17 cellular contexts compared by ENCODE assay signal in the genomic region with DNA sequence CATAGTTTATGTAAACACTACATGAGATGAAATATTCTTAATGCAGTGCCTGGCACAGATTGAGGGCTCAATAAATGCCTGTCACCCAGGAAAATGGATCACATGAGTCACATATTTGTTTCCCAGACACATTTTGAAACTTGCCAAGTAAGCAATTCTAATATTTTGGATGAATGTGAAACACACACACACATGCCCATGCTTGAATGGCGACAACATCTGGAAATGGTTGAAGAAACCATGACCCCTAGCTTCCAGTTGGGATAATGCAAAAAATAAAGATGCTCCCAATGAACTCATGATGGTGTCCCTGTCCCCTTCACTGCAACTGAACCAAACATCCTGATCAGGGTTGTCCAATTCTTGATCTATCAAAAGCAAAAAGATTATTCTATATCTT.
A peak's percentile ranks its signal among the peaks of the same experiment; 100 is the strongest.
DNase-seq lines count a peak whose midpoint lies in the region; ATAC-seq and TF ChIP-seq lines count a peak whose summit lies in the region.
"Had no signal": no experiment of that assay in that cellular context is flagged by ENCODE, and none has a peak within 500 bp of the region (broad histone marks: within the 10 kb centered on the region; RNA-seq: fewer than 3 reads in every experiment).

No MANE protein-coding gene starts in this region.

- BruUV-seq in OCI-LY7 (replicated peaks; lab: Mats Ljungman, UMichigan), result no TSS peak

- H3K9me3 ChIP-seq in OCI-LY7 (ENCODE audit: low read length), result no peaks in the 10 kb centered on the region
- H3K9me3 ChIP-seq in neural progenitor cell (ENCODE audit: low read depth), result no peaks in the 10 kb centered on the region
- H3K9me3 ChIP-seq: gastroesophageal sphincter had no signal

- no peaks in the 10 kb centered on the region for H3F3A ChIP-seq in neural progenitor cell (ENCODE audit: low read depth)

- H3K36me3 ChIP-seq in OCI-LY7 (ENCODE audit: insufficient read depth, low read length) (no peaks in the 10 kb centered on the region), neural progenitor cell (no peaks in the 10 kb centered on the region)
- H3K36me3 ChIP-seq: gastroesophageal sphincter, suprapubic skin had no signal

- H3K4me3 Mint-ChIP-seq in neural progenitor cell, result no peak overlapping the region
- H3K4me3 Mint-ChIP-seq: activated CD4-positive, alpha-beta T cell treated with anti-CD3 and anti-CD28 coated beads for 36 hours; naive thymus-derived CD4-positive, alpha-beta T cell had no signal

- H3K4me1 Mint-ChIP-seq in neural progenitor cell, result no peaks in the 10 kb centered on the region
- H3K4me1 Mint-ChIP-seq: activated CD4-positive, alpha-beta T cell treated with anti-CD3 and anti-CD28 coated beads for 36 hours; naive thymus-derived CD4-positive, alpha-beta T cell had no signal

- no peak overlapping the region for H3K9ac ChIP-seq in neural progenitor cell

- CTCF ChIA-PET in OCI-LY7 (lab: Charles Lee; ENCODE audit: unreplicated experiment), result no interaction called here

- no peak for ATAC-seq in GM19023 (IDR thresholded peaks at IDR 0.05; ENCODE audit: unreplicated experiment)
- ATAC-seq: activated CD4-positive, alpha-beta T cell treated with anti-CD3 and anti-CD28 coated beads for 36 hours; gastroesophageal sphincter; naive thymus-derived CD4-positive, alpha-beta T cell; Right ventricle myocardium inferior had no signal

- no peak overlapping the region for H3K4me2 ChIP-seq in OCI-LY7 (ENCODE audit: low read length)
- H3K4me2 ChIP-seq in neural progenitor cell, result no peak overlapping the region

- H3K27ac Mint-ChIP-seq in neural progenitor cell, result no peak overlapping the region
- H3K27ac Mint-ChIP-seq: activated CD4-positive, alpha-beta T cell treated with anti-CD3 and anti-CD28 coated beads for 36 hours; naive thymus-derived CD4-positive, alpha-beta T cell had no signal

- POLR2A ChIA-PET in OCI-LY7 (lab: Charles Lee), result no interaction called here

- no peaks in the 10 kb centered on the region for H3K27me3 Mint-ChIP-seq in neural progenitor cell (ENCODE audit: insufficient read depth, low read depth)
- H3K27me3 Mint-ChIP-seq: activated CD4-positive, alpha-beta T cell treated with anti-CD3 and anti-CD28 coated beads for 36 hours; naive thymus-derived CD4-positive, alpha-beta T cell had no signal

- no peak overlapping the region for H2AFZ ChIP-seq in OCI-LY7 (ENCODE audit: low read length)
- no peak overlapping the region for H2AFZ ChIP-seq in neural progenitor cell (replicated peaks)

- no peaks in the 10 kb centered on the region for H3K4me1 ChIP-seq in OCI-LY7 (ENCODE audit: insufficient read depth, low read length, poor library complexity, severe bottlenecking)
- H3K4me1 ChIP-seq in neural progenitor cell, result no peaks in the 10 kb centered on the region
- H3K4me1 ChIP-seq: gastroesophageal sphincter, suprapubic skin had no signal

- no peaks in the 10 kb centered on the region for H3K9me2 ChIP-seq in OCI-LY7 (ENCODE audit: insufficient read depth, low read length)

- no peak overlapping the region for H3K27ac ChIP-seq in OCI-LY7 (ENCODE audit: low read depth, low read length, poor library complexity, severe bottlenecking)
- H3K27ac ChIP-seq in neural progenitor cell, result no peak overlapping the region
- H3K27ac ChIP-seq: gastroesophageal sphincter, suprapubic skin had no signal

- H3K79me2 ChIP-seq in OCI-LY7 (ENCODE audit: insufficient read depth, low read depth, low read length) (no peaks in the 10 kb centered on the region), neural progenitor cell (ENCODE audit: low read depth) (no peaks in the 10 kb centered on the region)

- intact Hi-C loops in OCI-LY7 (cut with micrococcal nuclease; ENCODE audit: unreplicated experiment), result no loop called here

- no peak for DNase-seq in OCI-LY7 (ENCODE audit: low spot score)
- DNase-seq in epithelial cell of proximal tubule (ENCODE audit: low read depth), result no peak
- peak; percentile 6 for DNase-seq in neural progenitor cell (ENCODE audit: low spot score)
- no peak for DNase-seq in NCI-H774 (lab: John Stamatoyannopoulos, UW)
- DNase-seq in stimulated activated CD4-positive, alpha-beta T cell treated with anti-CD3 and anti-CD28 coated beads, Interleukin-15, amount 100 ng/mL, for 24 hours, result no peak
- DNase-seq: activated CD4-positive, alpha-beta T cell treated with anti-CD3 and anti-CD28 coated beads for 36 hours; activated gamma-delta T cell; aorta; naive thymus-derived CD4-positive, alpha-beta T cell; NCI-H1436; NCI-H2227 treated with DMSO at 0.1 percent for 48 hours; small intestine had no signal

- H3K36me3 Mint-ChIP-seq in neural progenitor cell, result no peaks in the 10 kb centered on the region
- H3K36me3 Mint-ChIP-seq: naive thymus-derived CD4-positive, alpha-beta T cell had no signal

- H3K27me3 ChIP-seq in neural progenitor cell, result no peaks in the 10 kb centered on the region
- H3K27me3 ChIP-seq: gastroesophageal sphincter, suprapubic skin had no signal

- H3K4me3 ChIP-seq in OCI-LY7 (ENCODE audit: low read depth, low read length, poor library complexity, severe bottlenecking) (no peak overlapping the region), epithelial cell of proximal tubule (ENCODE audit: low read depth, low read length) (no peak overlapping the region), neural progenitor cell (no peak overlapping the region)
- H3K4me3 ChIP-seq: gastroesophageal sphincter, suprapubic skin had no signal

- H4K20me1 ChIP-seq in OCI-LY7 (ENCODE audit: insufficient read depth, low read length) (no peaks in the 10 kb centered on the region), neural progenitor cell (ENCODE audit: low read depth) (no peaks in the 10 kb centered on the region)

- TF ChIP-seq CTCF in GM12873 (IDR thresholded peaks at IDR 0.05; ENCODE audit: insufficient read depth, low read depth, low read length, missing control alignments) (peak; percentile 13), OCI-LY7 (conservative IDR thresholded peaks at IDR 0.05; ENCODE audit: low read length) (0 out of 2 replicates have a peak, but pooled peaks have one; percentile 24), epithelial cell of proximal tubule (conservative IDR thresholded peaks at IDR 0.05; ENCODE audit: low read depth, low read length) (peak; percentile 49), neural progenitor cell (IDR thresholded peaks at IDR 0.05) (peak; percentile 45)

- no peaks in the 10 kb centered on the region for H3K9me3 Mint-ChIP-seq in neural progenitor cell
